ENCODE assay signal across 10 cellular contexts in the genomic region with DNA sequence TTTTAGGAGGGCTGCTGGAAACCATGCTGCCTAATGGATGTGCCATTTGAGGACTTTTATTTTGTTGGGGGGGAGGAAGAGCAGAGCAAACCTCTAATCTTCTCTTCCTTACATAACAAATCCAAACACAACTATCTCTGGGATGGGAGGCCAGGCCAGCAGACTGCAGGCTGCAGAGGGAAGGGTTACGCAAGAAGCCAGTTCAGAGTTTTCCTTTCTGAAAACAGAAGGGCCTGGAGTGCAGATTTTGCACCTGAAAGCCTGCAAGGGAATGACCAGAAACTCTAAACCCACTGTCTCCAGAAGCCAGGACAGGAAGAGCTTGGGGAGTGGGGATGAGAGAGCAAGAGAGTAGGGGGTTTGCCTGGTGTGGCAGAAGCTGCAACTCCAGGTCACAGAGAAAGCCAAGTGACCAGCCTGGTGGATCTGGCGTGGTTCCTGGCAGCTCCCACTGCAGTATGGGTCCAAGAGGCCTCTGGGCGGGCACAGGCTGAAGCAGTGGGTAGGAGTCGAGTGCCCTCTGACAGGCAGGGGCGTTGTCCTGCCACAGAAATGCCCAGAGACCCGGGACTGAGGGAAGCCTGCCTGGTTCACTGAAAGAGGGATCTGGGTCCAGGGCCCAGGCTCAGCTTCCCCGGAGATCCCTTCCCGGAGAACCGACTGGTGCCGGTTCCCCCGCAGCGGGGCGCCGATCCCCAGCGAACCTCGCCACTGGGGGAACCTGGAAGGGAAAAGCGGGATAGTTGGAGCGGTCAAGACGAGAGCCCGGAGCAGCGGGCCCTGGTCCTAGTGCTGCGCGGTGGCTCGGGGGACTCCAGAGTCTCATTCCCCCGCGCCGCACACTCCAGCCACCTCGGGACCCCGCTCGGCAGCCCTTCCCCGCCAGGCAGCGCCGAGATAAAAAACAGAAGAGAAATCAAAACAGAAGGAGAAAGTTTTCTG. TPM values are rescaled to one million over a fixed set of nuclear protein-coding genes. Genes with fewer than 3 reads are reported as not detected.
A peak's percentile ranks its signal among the peaks of the same experiment; 100 is the strongest.
DNase-seq lines count a peak whose midpoint lies in the region; ATAC-seq and TF ChIP-seq lines count a peak whose summit lies in the region.
"Had no signal": no experiment of that assay in that cellular context is flagged by ENCODE, and none has a peak within 500 bp of the region (broad histone marks: within the 10 kb centered on the region; RNA-seq: fewer than 3 reads in every experiment).

No MANE protein-coding gene starts in this region.

- ATAC-seq in WTC11 (peak; percentile 14), memory B cell (ENCODE audit: low read depth) (no peak), HG02610 (IDR thresholded peaks at IDR 0.05; ENCODE audit: unreplicated experiment) (no peak), GM21390 (IDR thresholded peaks at IDR 0.05; ENCODE audit: unreplicated experiment) (no peak), GM19328 (IDR thresholded peaks at IDR 0.05; ENCODE audit: unreplicated experiment) (no peak)

- CTCF ChIA-PET in WTC11 (lab: Charles Lee): interaction anchor here (0.8 to 1.5 kb wide), 6 partner anchors 7 to 853 kb away, joined by 3 to 4 read pairs (median 3); no protein-coding TSS in a partner anchor

- H3K4me1 ChIP-seq in suprapubic skin: peaks cover 51% of the 10 kb centered on the region

- H3K27me3 ChIP-seq in suprapubic skin: no peaks in the 10 kb centered on the region

- 48% methylated on average over 26 of the region's 33 CpGs for WGBS in suprapubic skin

- DNase-seq in WTC11 (ENCODE audit: low spot score): peak; percentile 42
- DNase-seq in fibroblast of gingiva (ENCODE audit: low read depth): peak; percentile 17
- DNase-seq in memory B cell (ENCODE audit: low spot score in 2 of 2): no peak
- DNase-seq in suprapubic skin (ENCODE audit: low spot score in 2 of 2): peak in 1 of 2 donors; percentile 71
- no peak for DNase-seq in NCI-H2196 (lab: John Stamatoyannopoulos, UW; ENCODE audit: unreplicated experiment)
- DNase-seq: activated CD4-positive, alpha-beta T cell treated with anti-CD3 and anti-CD28 coated beads for 1 hour; DND-41 had no signal

- no peak for TF ChIP-seq POLR2A in suprapubic skin (IDR thresholded peaks at IDR 0.05)

- H3K9me3 Mint-ChIP-seq in WTC11 (no peaks in the 10 kb centered on the region), memory B cell (no peaks in the 10 kb centered on the region)

- peak overlapping the region; percentile 93 for H3K4me3 ChIP-seq in suprapubic skin

- no peaks in the 10 kb centered on the region for H3K36me3 ChIP-seq in suprapubic skin

- H3K27me3 Mint-ChIP-seq in WTC11 (ENCODE audit: low read depth): peaks cover 95% of the 10 kb centered on the region
- peaks cover 24% of the 10 kb centered on the region for H3K27me3 Mint-ChIP-seq in memory B cell

- peak overlapping the region; percentile 71 for H3K27ac ChIP-seq in suprapubic skin

- peaks cover 43% of the 10 kb centered on the region for H3K4me1 Mint-ChIP-seq in WTC11
- H3K4me1 Mint-ChIP-seq in memory B cell: peaks cover 5% of the 10 kb centered on the region

- TF ChIP-seq CTCF in WTC11 (IDR thresholded peaks at IDR 0.05): no peak
- no peak for TF ChIP-seq CTCF in suprapubic skin (IDR thresholded peaks at IDR 0.05)

- H3K9me3 ChIP-seq in suprapubic skin: no peaks in the 10 kb centered on the region

- POLR2A ChIA-PET in WTC11 (lab: Charles Lee): interaction anchor here (0.5 to 0.6 kb wide), 3 partner anchors 36 to 609 kb away, joined by 3 to 5 read pairs (median 3); no protein-coding TSS in a partner anchor

- peaks cover 6% of the 10 kb centered on the region for H3K36me3 Mint-ChIP-seq in WTC11
- no peaks in the 10 kb centered on the region for H3K36me3 Mint-ChIP-seq in memory B cell

- peak overlapping the region; percentile 83 for H3K4me3 Mint-ChIP-seq in WTC11
- H3K4me3 Mint-ChIP-seq in memory B cell: no peak overlapping the region

- TF ChIP-seq EP300 in suprapubic skin (IDR thresholded peaks at IDR 0.05): no peak

- H3K27ac Mint-ChIP-seq in WTC11: no peak overlapping the region
- H3K27ac Mint-ChIP-seq in memory B cell: peak overlapping the region; percentile 55

TF ChIP-seq in WTC11, 78 proteins besides CTCF, POLR2A, EP300 and RAD21:
- TF ChIP-seq ZNF317 (CRISPR knock-in tag; IDR thresholded peaks at IDR 0.05; ENCODE audit: borderline replicate concordance, low read depth) (no peak), ZNF121 (CRISPR knock-in tag; IDR thresholded peaks at IDR 0.05) (peak; percentile 41; the same call in 1 of the 2 replicates)

RNA-seq across cellular contexts. Expression of gene MAFB, which starts 6.7 kb away (rescaled TPM):
- total RNA-seq in WTC11 (2021): 5.3 to 6.7 TPM (median 6.5 TPM) in 3 replicates
- 10 to 100 TPM; 25.7 to 89.4 (median 69.2) TPM for total RNA-seq in suprapubic skin

Comparison
In these comparisons a context has a peak if more than half of its experiments do, and no peak if none do; other contexts are left out.
1. DNase-seq: peak in WTC11 (single experiment) and fibroblast of gingiva (single experiment); none in memory B cell (0 of 2) and NCI-H2196 (single experiment).